10 cellular contexts compared by ENCODE assay signal in genomic region chr20:38418509-38419204, GRCh38. TPM values are rescaled to one million over a fixed set of nuclear protein-coding genes. Genes with fewer than 3 reads are reported as not detected.
DNase-seq lines count a peak whose midpoint lies in the region; ATAC-seq, FAIRE-seq and TF ChIP-seq lines count a peak whose summit lies in the region.
"Had no signal": no experiment of that assay in that cellular context is flagged by ENCODE, and none has a peak within 500 bp of the region (broad histone marks: within the 10 kb centered on the region; RNA-seq: fewer than 3 reads in every experiment).

No MANE protein-coding gene starts in this region.

- no peak for TF ChIP-seq RAD21 in GM12878 (IDR thresholded peaks at IDR 0.05; ENCODE audit: insufficient read depth, low read depth, low read length)

- CTCF ChIA-PET in GM12878 (lab: Yijun Ruan, JAX) = interaction anchor here (0.9 to 1.0 kb wide), 2 partner anchors 16 to 361 kb away, joined by 3 read pairs; partner anchors contain the start of gene SNHG17
- CTCF ChIA-PET in activated CD4-positive, alpha-beta memory T cell treated with anti-CD3 and anti-CD28 coated beads, Interleukin-2, amount 10 ng/mL, durations not matched to agents 7 days and 5 days (lab: Charles Lee) = interaction anchor here (0.7 to 2.7 kb wide), 3 partner anchors 10 to 628 kb away, joined by 3 to 12 read pairs (median 8); partner anchors contain the start of gene SNHG17

- H3K9ac ChIP-seq in GM12878 (ENCODE audit: control insufficient read depth, insufficient read depth, low read length) (no peak overlapping the region), smooth muscle cell (ENCODE audit: low read depth) (no peak overlapping the region)
- H3K9ac ChIP-seq: BLaER1 treated with 17β-estradiol and CSF1 and Interleukin-3, amounts not matched to agents 10 nM and 100 nM had no signal

- TF ChIP-seq EP300 in GM12878 (IDR thresholded peaks at IDR 0.05; ENCODE audit: borderline replicate concordance in 1 of 2, control insufficient read depth in 1 of 2, low read depth in 2 of 2, low read length in 2 of 2) = no peak

- H3K27ac ChIP-seq in GM12878 (ENCODE audit: control insufficient read depth, insufficient read depth) (no peak overlapping the region), smooth muscle cell (ENCODE audit: low read depth) (no peak overlapping the region)
- H3K27ac ChIP-seq: BLaER1 treated with 17β-estradiol and CSF1 and Interleukin-3, amounts not matched to agents 10 nM and 100 nM; uterus had no signal

- H3F3A ChIP-seq in smooth muscle cell (ENCODE audit: low read depth) = peaks cover 3% of the 10 kb centered on the region

- no peak for TF ChIP-seq CTCF in GM12878 (IDR thresholded peaks at IDR 0.05 in 2 of 3, conservative IDR thresholded peaks at IDR 0.05 in 1 of 3; ENCODE audit: control insufficient read depth in 2 of 3, extremely low read depth in 1 of 3, insufficient read depth in 1 of 3, low read depth in 3 of 3, low read length in 3 of 3)
- no peak for TF ChIP-seq CTCF in smooth muscle cell (IDR thresholded peaks at IDR 0.05; ENCODE audit: borderline replicate concordance, insufficient read depth, poor library complexity, severe bottlenecking)

- FAIRE-seq in GM12878 (lab: Jason Lieb, UNC) = no peak

- H3K27ac Mint-ChIP-seq in stimulated activated naive CD8-positive, alpha-beta T cell treated with anti-CD3 and anti-CD28 coated beads, Interleukin-15, amount 100 ng/mL, for 72 hours = no peak overlapping the region
- no peak overlapping the region for H3K27ac Mint-ChIP-seq in activated CD4-positive, alpha-beta memory T cell treated with anti-CD3 and anti-CD28 coated beads, Interleukin-2, amount 10 ng/mL, durations not matched to agents 7 days and 5 days

- POLR2A ChIA-PET in GM12878 (lab: Charles Lee) = interaction anchor here (0.9 to 1.3 kb wide), 2 partner anchors 10 to 15 kb away, joined by 3 read pairs; no protein-coding TSS in a partner anchor
- POLR2A ChIA-PET in activated CD4-positive, alpha-beta memory T cell treated with anti-CD3 and anti-CD28 coated beads, Interleukin-2, amount 10 ng/mL, durations not matched to agents 7 days and 5 days (lab: Charles Lee) = interaction anchor here (0.9 kb wide), 2 partner anchors 10 to 16 kb away, joined by 4 read pairs; no protein-coding TSS in a partner anchor

- no peak for DNase-seq in stimulated activated naive CD8-positive, alpha-beta T cell treated with anti-CD3 and anti-CD28 coated beads, Interleukin-15, amount 100 ng/mL, for 72 hours
- no peak for DNase-seq in stimulated activated naive CD8-positive, alpha-beta T cell treated with anti-CD3 and anti-CD28 coated beads, Interleukin-15, Interleukin-2, amounts not matched to agents 100 U/mL and 50 U/mL, for 24 hours
- DNase-seq in GM12878 (ENCODE audit: low read depth, low spot score) (no peak), left lobe of liver (ENCODE audit: low spot score) (no peak), NCI-H510A (lab: John Stamatoyannopoulos, UW) (no peak), smooth muscle cell (lab: John Stamatoyannopoulos, UW; ENCODE audit: unreplicated experiment) (no peak)
- no peak for DNase-seq in activated CD4-positive, alpha-beta memory T cell treated with anti-CD3 and anti-CD28 coated beads, Interleukin-2, amount 10 ng/mL, durations not matched to agents 7 days and 5 days

- H2AFZ ChIP-seq in GM12878 (ENCODE audit: control insufficient read depth, low read depth, low read length) = no peak overlapping the region
- no peak overlapping the region for H2AFZ ChIP-seq in smooth muscle cell (ENCODE audit: low read depth)

- H3K27me3 ChIP-seq in GM12878 (replicated peaks in 1 of 2; ENCODE audit: control insufficient read depth in 2 of 2, insufficient read depth in 2 of 2, low read length in 1 of 2) (no peaks in the 10 kb centered on the region), smooth muscle cell (ENCODE audit: low read depth) (no peaks in the 10 kb centered on the region)
- H3K27me3 ChIP-seq: BLaER1 treated with 17β-estradiol and CSF1 and Interleukin-3, amounts not matched to agents 10 nM and 100 nM; uterus had no signal

- TF ChIP-seq POLR2A in GM12878 (IDR thresholded peaks at IDR 0.05; ENCODE audit: low read depth, low read length) = peak; percentile 71

- H3K27me3 Mint-ChIP-seq in stimulated activated naive CD8-positive, alpha-beta T cell treated with anti-CD3 and anti-CD28 coated beads, Interleukin-15, amount 100 ng/mL, for 72 hours = no peaks in the 10 kb centered on the region
- H3K27me3 Mint-ChIP-seq in activated CD4-positive, alpha-beta memory T cell treated with anti-CD3 and anti-CD28 coated beads, Interleukin-2, amount 10 ng/mL, durations not matched to agents 7 days and 5 days = no peaks in the 10 kb centered on the region

- in situ Hi-C loops in GM12878 (cut with MboI) = loop anchor here (10.0 kb wide), 1 partner anchor 364 kb away; no protein-coding TSS in a partner anchor

- SMC1A ChIA-PET in GM12878 (lab: Charles Lee; ENCODE audit: uncharacterized antibody, unreplicated experiment) = interaction anchor here (0.5 kb wide), 1 partner anchor 715 kb away, joined by 3 read pairs; no protein-coding TSS in a partner anchor

- H3K4me2 ChIP-seq in GM12878 (ENCODE audit: control insufficient read depth, insufficient read depth) (no peak overlapping the region), smooth muscle cell (no peak overlapping the region)
- H3K4me2 ChIP-seq: BLaER1 treated with 17β-estradiol and CSF1 and Interleukin-3, amounts not matched to agents 10 nM and 100 nM had no signal

- ATAC-seq in stimulated activated naive CD8-positive, alpha-beta T cell treated with anti-CD3 and anti-CD28 coated beads, Interleukin-15, amount 100 ng/mL, for 72 hours = peak; percentile 39
- no peak for ATAC-seq in stimulated activated naive CD8-positive, alpha-beta T cell treated with anti-CD3 and anti-CD28 coated beads, Interleukin-15, Interleukin-2, amounts not matched to agents 100 U/mL and 50 U/mL, for 24 hours
- ATAC-seq in GM12878 = peak; percentile 18
- ATAC-seq in left lobe of liver = peak; percentile 65
- no peak for ATAC-seq in HG03439 (IDR thresholded peaks at IDR 0.05; ENCODE audit: unreplicated experiment)

- RAD21 ChIA-PET in GM12878 (lab: Charles Lee; ENCODE audit: unreplicated experiment) = no interaction called here

- H3K9me3 Mint-ChIP-seq in stimulated activated naive CD8-positive, alpha-beta T cell treated with anti-CD3 and anti-CD28 coated beads, Interleukin-15, amount 100 ng/mL, for 72 hours = no peaks in the 10 kb centered on the region
- H3K9me3 Mint-ChIP-seq in activated CD4-positive, alpha-beta memory T cell treated with anti-CD3 and anti-CD28 coated beads, Interleukin-2, amount 10 ng/mL, durations not matched to agents 7 days and 5 days = no peaks in the 10 kb centered on the region

- H3K4me3 ChIP-seq in GM12878 (no peak overlapping the region), smooth muscle cell (no peak overlapping the region)
- H3K4me3 ChIP-seq: BLaER1 treated with 17β-estradiol and CSF1 and Interleukin-3, amounts not matched to agents 10 nM and 100 nM; uterus had no signal

- peaks cover 4% of the 10 kb centered on the region for H3K79me2 ChIP-seq in GM12878 (ENCODE audit: control insufficient read depth, insufficient read depth, low read length)
- H3K79me2 ChIP-seq in smooth muscle cell (ENCODE audit: low read depth) = peaks cover 7% of the 10 kb centered on the region

- H4K20me1 ChIP-seq in GM12878 (ENCODE audit: control insufficient read depth, insufficient read depth) = peaks cover 10% of the 10 kb centered on the region; the same call in 1 of the 2 replicates
- peaks cover 31% of the 10 kb centered on the region for H4K20me1 ChIP-seq in smooth muscle cell (ENCODE audit: low read depth)

- no peaks in the 10 kb centered on the region for H3K9me3 ChIP-seq in GM12878 (replicated peaks; ENCODE audit: control insufficient read depth, insufficient read depth, low read length)
- no peaks in the 10 kb centered on the region for H3K9me3 ChIP-seq in smooth muscle cell (replicated peaks; ENCODE audit: low read depth)
- H3K9me3 ChIP-seq: BLaER1 treated with 17β-estradiol and CSF1 and Interleukin-3, amounts not matched to agents 10 nM and 100 nM; uterus had no signal

- peaks cover 71% of the 10 kb centered on the region for H3K36me3 Mint-ChIP-seq in activated CD4-positive, alpha-beta memory T cell treated with anti-CD3 and anti-CD28 coated beads, Interleukin-2, amount 10 ng/mL, durations not matched to agents 7 days and 5 days (ENCODE audit: low read depth)

- WGBS in GM12878 (ENCODE audit: insufficient coverage, insufficient replicate concordance, low lambda C conversion rate, missing lambda C conversion rate) = 98% methylated on average over 4 of the region's 4 CpGs
- 89% methylated on average over 4 of the region's 4 CpGs for WGBS in smooth muscle cell (ENCODE audit: low lambda C conversion rate)

- intact Hi-C loops in GM12878 (cut with micrococcal nuclease; ENCODE audit: unreplicated experiment) = no loop called here

- no peak overlapping the region for H3K4me3 Mint-ChIP-seq in stimulated activated naive CD8-positive, alpha-beta T cell treated with anti-CD3 and anti-CD28 coated beads, Interleukin-15, amount 100 ng/mL, for 72 hours
- no peak overlapping the region for H3K4me3 Mint-ChIP-seq in activated CD4-positive, alpha-beta memory T cell treated with anti-CD3 and anti-CD28 coated beads, Interleukin-2, amount 10 ng/mL, durations not matched to agents 7 days and 5 days

- H3K4me1 ChIP-seq in GM12878 (ENCODE audit: control insufficient read depth, insufficient read depth, low read length) (no peaks in the 10 kb centered on the region), smooth muscle cell (ENCODE audit: low read depth) (no peaks in the 10 kb centered on the region)
- H3K4me1 ChIP-seq: uterus had no signal

- H3K36me3 ChIP-seq in GM12878 (ENCODE audit: control insufficient read depth in 2 of 2, insufficient read depth in 2 of 2, low read length in 1 of 2) (peaks cover 35 to 53% of the 10 kb centered on the region in 2 experiments), smooth muscle cell (ENCODE audit: low read depth) (peaks cover 17% of the 10 kb centered on the region)
- H3K36me3 ChIP-seq: uterus had no signal

- H3K4me1 Mint-ChIP-seq in stimulated activated naive CD8-positive, alpha-beta T cell treated with anti-CD3 and anti-CD28 coated beads, Interleukin-15, amount 100 ng/mL, for 72 hours = peaks cover 5% of the 10 kb centered on the region
- H3K4me1 Mint-ChIP-seq in activated CD4-positive, alpha-beta memory T cell treated with anti-CD3 and anti-CD28 coated beads, Interleukin-2, amount 10 ng/mL, durations not matched to agents 7 days and 5 days = peaks cover 5% of the 10 kb centered on the region

- BruUV-seq in GM12878 (replicated peaks; lab: Mats Ljungman, UMichigan) = no TSS peak

RNA-seq across cellular contexts. Expression of gene SNHG17, which starts 16.5 kb away (rescaled TPM):
- 90.9 and 103 TPM in 2 replicates for total RNA-seq in GM12878 (2013; cell fraction: nucleolus; rRNA removed)
- total RNA-seq in GM12878 (2014; rRNA removed) (22.9 and 24.4 TPM in 2 replicates), GM12878 (2014; rRNA removed; fragmentation: Illumina TruSeq; extraction: Trizol) (22.9 and 23.9 TPM in 2 replicates), GM12878 (2021) (50.3 and 63.0 TPM in 2 replicates), left lobe of liver (8.4 TPM), smooth muscle cell (5.5 and 6.7 TPM in 2 replicates)
- 40.8 TPM for polyA plus RNA-seq in GM12878 (2011; ENCODE audit: low read depth)
- polyA plus RNA-seq in GM12878 (2011; rRNA removed) (23.5 and 33.9 TPM in 2 replicates), GM12878 (2014; fragmentation: Illumina TruSeq; extraction: Trizol) (15.3 and 20.8 TPM in 2 replicates), GM12878 (2014; fragmentation: Nextera tagmentation; extraction: Ambion mirVana) (10 to 100 TPM; 25.6 to 33.9 TPM), GM12878 (2014; rRNA removed) (62.2 and 69.4 TPM in 2 replicates), GM12878 (2016; fragmentation: Nextera tagmentation; extraction: Ambion mirVana) (10 to 100 TPM; 45.8 to 47.3 TPM), smooth muscle cell (19.6 and 26.4 TPM in 2 replicates)
- 35.0 and 37.2 TPM in 2 replicates for polyA plus RNA-seq in GM12878 (2011; cell fraction: cytosol; rRNA removed)
- polyA plus RNA-seq in GM12878 (2011; cell fraction: nucleus; rRNA removed) = 118 and 158 TPM in 2 replicates
- polyA plus RNA-seq in GM12878 (2012) = 34.9 and 66.5 TPM in 2 replicates
- polyA minus RNA-seq in GM12878 (2011; rRNA and poly(A)+ RNA removed) = 47.5 and 62.1 TPM in 2 replicates
- polyA minus RNA-seq in GM12878 (2011; cell fraction: cytosol; rRNA and poly(A)+ RNA removed) = 25.0 and 26.2 TPM in 2 replicates
- 43.6 and 75.0 TPM in 2 replicates for polyA minus RNA-seq in GM12878 (2011; cell fraction: nucleus; rRNA and poly(A)+ RNA removed)
- 10 to 100 TPM; 30.1 to 33.4 TPM for total RNA-seq in activated CD4-positive, alpha-beta memory T cell treated with anti-CD3 and anti-CD28 coated beads, Interleukin-2, amount 10 ng/mL, durations not matched to agents 7 days and 5 days

RNA-seq across cellular contexts. Expression of gene RALGAPB, which starts 54.0 kb away (rescaled TPM):
- 99.4 and 101 TPM in 2 replicates for total RNA-seq in GM12878 (2013; cell fraction: nucleolus; rRNA removed)
- total RNA-seq in GM12878 (2014; rRNA removed) (17.9 and 20.8 TPM in 2 replicates), GM12878 (2014; rRNA removed; fragmentation: Illumina TruSeq; extraction: Trizol) (17.3 and 17.6 TPM in 2 replicates), GM12878 (2021) (19.6 and 21.4 TPM in 2 replicates), left lobe of liver (9.2 TPM), smooth muscle cell (33.3 and 43.2 TPM in 2 replicates)
- polyA plus RNA-seq in GM12878 (2011; ENCODE audit: low read depth) = 7.9 TPM
- polyA plus RNA-seq in GM12878 (2011; rRNA removed) (18.1 and 19.4 TPM in 2 replicates), GM12878 (2014; fragmentation: Illumina TruSeq; extraction: Trizol) (23.2 and 30.7 TPM in 2 replicates), GM12878 (2014; fragmentation: Nextera tagmentation; extraction: Ambion mirVana) (1 to 10 TPM; 3.7 to 4.2 TPM), GM12878 (2014; rRNA removed) (13.6 and 14.9 TPM in 2 replicates), GM12878 (2016; fragmentation: Nextera tagmentation; extraction: Ambion mirVana) (10 to 100 TPM; 11.5 to 11.7 TPM), smooth muscle cell (8.9 and 11.4 TPM in 2 replicates)
- polyA plus RNA-seq in GM12878 (2011; cell fraction: cytosol; rRNA removed) = 7.3 and 10.0 TPM in 2 replicates
- polyA plus RNA-seq in GM12878 (2011; cell fraction: nucleus; rRNA removed) = 38.5 and 40.8 TPM in 2 replicates
- 10.6 and 11.1 TPM in 2 replicates for polyA plus RNA-seq in GM12878 (2012)
- polyA minus RNA-seq in GM12878 (2011; rRNA and poly(A)+ RNA removed) = 32.5 and 34.1 TPM in 2 replicates
- polyA minus RNA-seq in GM12878 (2011; cell fraction: cytosol; rRNA and poly(A)+ RNA removed) = 8.6 and 12.2 TPM in 2 replicates
- 34.8 and 45.2 TPM in 2 replicates for polyA minus RNA-seq in GM12878 (2011; cell fraction: nucleus; rRNA and poly(A)+ RNA removed)
- total RNA-seq in activated CD4-positive, alpha-beta memory T cell treated with anti-CD3 and anti-CD28 coated beads, Interleukin-2, amount 10 ng/mL, durations not matched to agents 7 days and 5 days = 10 to 100 TPM; 30.5 to 31.3 TPM

Comparison
In these comparisons a context has a peak if more than half of its experiments do, and no peak if none do; other contexts are left out.
1. ATAC-seq: peak in stimulated activated naive CD8-positive, alpha-beta T cell treated with anti-CD3 and anti-CD28 coated beads, Interleukin-15, amount 100 ng/mL, for 72 hours (single experiment), GM12878 (single experiment) and left lobe of liver (single experiment); none in stimulated activated naive CD8-positive, alpha-beta T cell treated with anti-CD3 and anti-CD28 coated beads, Interleukin-15, Interleukin-2, amounts not matched to agents 100 U/mL and 50 U/mL, for 24 hours (single experiment) and HG03439 (single experiment).